13 cellular contexts compared by ENCODE assay signal in genomic region chr3:132555316-132556035, GRCh38. TPM values are rescaled to one million over a fixed set of nuclear protein-coding genes. Genes with fewer than 3 reads are reported as not detected.
"Had no signal": no experiment of that assay in that cellular context is flagged by ENCODE, and none has a peak within 500 bp of the region (broad histone marks: within the 10 kb centered on the region; RNA-seq: fewer than 3 reads in every experiment).

No MANE protein-coding gene starts in this region.

- H3K27me3 ChIP-seq: colonic mucosa, right atrium auricular region had no signal

- H3K4me1 ChIP-seq: colonic mucosa had no signal

- DNase-seq: activated CD4-positive, alpha-beta T cell treated with anti-CD3 and anti-CD28 coated beads for 48 hours; activated CD8-positive, alpha-beta memory T cell treated with anti-CD3 and anti-CD28 coated beads, Interleukin-2, amount 50 U/mL, for 48 hours; activated CD8-positive, alpha-beta T cell treated with anti-CD3 and anti-CD28 coated beads, Interleukin-2, amount 10 ng/mL, durations not matched to agents 7 days and 5 days; activated naive CD4-positive, alpha-beta T cell treated with Interleukin-2 at 50 U/mL for 16 hours; caudate nucleus; colonic mucosa; effector CD8-positive, alpha-beta T cell; lower lobe of right lung; midbrain; small intestine; T-cell had no signal

- H3K27ac ChIP-seq: colonic mucosa, lower lobe of right lung had no signal

- H3K4me3 ChIP-seq: colonic mucosa, lower lobe of right lung, right atrium auricular region had no signal

- H3K36me3 ChIP-seq: colonic mucosa had no signal

- H3K9me3 ChIP-seq: colonic mucosa, lower lobe of right lung, right atrium auricular region had no signal

- FAIRE-seq: small intestine had no signal

- ATAC-seq: activated CD8-positive, alpha-beta T cell treated with anti-CD3 and anti-CD28 coated beads, Interleukin-2, amount 10 ng/mL, durations not matched to agents 7 days and 5 days; T-cell had no signal

RNA-seq across cellular contexts. Expression of gene ACKR4, which starts 41.6 kb away (rescaled TPM):
- total RNA-seq: activated CD8-positive, alpha-beta T cell treated with anti-CD3 and anti-CD28 coated beads, Interleukin-2, amount 10 ng/mL, durations not matched to agents 7 days and 5 days; epithelial cell of proximal tubule had no signal
